18 cellular contexts compared by ENCODE assay signal in the genomic region with DNA sequence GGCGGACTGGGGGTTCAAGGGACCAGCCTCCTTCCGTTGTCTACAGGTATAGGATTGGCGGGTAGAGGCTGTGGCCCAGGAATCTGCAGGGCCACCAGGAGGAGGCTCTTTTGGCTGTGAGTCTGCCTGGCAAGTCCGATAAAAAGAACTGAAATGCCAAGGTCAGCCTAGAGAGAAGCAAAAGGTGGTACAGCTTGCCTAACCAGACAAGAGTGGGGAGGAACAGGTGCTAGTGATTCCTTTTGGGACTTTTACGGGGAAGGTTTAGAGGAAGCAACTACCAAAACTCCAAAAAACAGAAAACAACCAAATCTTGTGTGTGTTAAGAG. TPM values are rescaled to one million over a fixed set of nuclear protein-coding genes. Genes with fewer than 3 reads are reported as not detected.
DNase-seq lines count a peak whose midpoint lies in the region; ATAC-seq, FAIRE-seq and TF ChIP-seq lines count a peak whose summit lies in the region.
"Had no signal": no experiment of that assay in that cellular context is flagged by ENCODE, and none has a peak within 500 bp of the region (broad histone marks: within the 10 kb centered on the region; RNA-seq: fewer than 3 reads in every experiment).

No MANE protein-coding gene starts in this region.

- H3K4me3 ChIP-seq in BLaER1 (no peak overlapping the region), body of pancreas (no peak overlapping the region), pancreas (no peak overlapping the region), mucosa of descending colon (no peak overlapping the region)
- H3K4me3 ChIP-seq: BLaER1 treated with 17β-estradiol and CSF1 and Interleukin-3, amounts not matched to agents 10 nM and 100 nM; GM23248 had no signal

- H4K20me1 ChIP-seq in BLaER1: no peaks in the 10 kb centered on the region

- 18 to 43% methylated on average over 4 to 5 of the region's 5 CpGs for WGBS in body of pancreas, 2 donors
- 33 to 34% methylated on average over 5 of the region's 5 CpGs for WGBS in pancreas, 2 donors

- ATAC-seq in body of pancreas (peak; percentile 57), pancreas (peak; percentile 45 to 83 (median 67)), mucosa of descending colon (no peak)

- H3K4me1 ChIP-seq in BLaER1 (peaks cover 60% of the 10 kb centered on the region), body of pancreas (peaks cover 16% of the 10 kb centered on the region), pancreas (peaks cover 0 to 8% (median 0%) of the 10 kb centered on the region in 3 donors), mucosa of descending colon (ENCODE audit: low read depth) (peaks cover 21% of the 10 kb centered on the region)

- intact Hi-C loops in body of pancreas (cut with DNase I) (no loop called here), pancreas (cut with DNase I) (no loop called here), mucosa of descending colon (cut with DNase I, micrococcal nuclease) (no loop called here)

- no peak overlapping the region for H3K4me2 ChIP-seq in BLaER1
- H3K4me2 ChIP-seq: BLaER1 treated with 17β-estradiol and CSF1 and Interleukin-3, amounts not matched to agents 10 nM and 100 nM had no signal

- no peak for FAIRE-seq in pancreas (lab: Jason Lieb, UNC)
- FAIRE-seq: G401.6, GM12891 had no signal

- H3K27ac ChIP-seq in BLaER1 (peak overlapping the region; percentile 20; the same call in 1 of the 2 replicates), body of pancreas (peak overlapping the region in 2 of 4 donors; percentile 13 to 34), pancreas (peak overlapping the region in 1 of 4 donors; percentile 13)
- H3K27ac ChIP-seq: BLaER1 treated with 17β-estradiol and CSF1 and Interleukin-3, amounts not matched to agents 10 nM and 100 nM; GM23248 had no signal

- DNase-seq in body of pancreas (peak in 2 of 4 donors; percentile 35 to 42), pancreas (no peak), cortex of kidney (lab: John Stamatoyannopoulos, UW) (no peak), germinal center (ENCODE audit: low spot score) (no peak), mucosa of descending colon (no peak)
- DNase-seq: 8988T; AML-193; CD4-positive, CD25-positive, alpha-beta regulatory T cell; DMS79; EL; GM23248; H7 had no signal

- no peak for TF ChIP-seq POLR2A in body of pancreas (IDR thresholded peaks at IDR 0.05)

- H3K9ac ChIP-seq in BLaER1: no peak overlapping the region
- H3K9ac ChIP-seq: BLaER1 treated with 17β-estradiol and CSF1 and Interleukin-3, amounts not matched to agents 10 nM and 100 nM; GM23248 had no signal

- H3K36me3 ChIP-seq in BLaER1: no peaks in the 10 kb centered on the region
- no peaks in the 10 kb centered on the region for H3K36me3 ChIP-seq in body of pancreas (replicated peaks in 1 of 2; ENCODE audit: insufficient read depth in 1 of 2, low read depth in 2 of 2)
- H3K36me3 ChIP-seq in pancreas: peaks cover 0 to 1% (median 0%) of the 10 kb centered on the region in 3 donors
- H3K36me3 ChIP-seq in mucosa of descending colon (ENCODE audit: low read depth): no peaks in the 10 kb centered on the region

- H3K27me3 ChIP-seq in BLaER1: no peaks in the 10 kb centered on the region
- no peaks in the 10 kb centered on the region for H3K27me3 ChIP-seq in body of pancreas
- H3K27me3 ChIP-seq in pancreas: no peaks in the 10 kb centered on the region
- H3K27me3 ChIP-seq: BLaER1 treated with 17β-estradiol and CSF1 and Interleukin-3, amounts not matched to agents 10 nM and 100 nM had no signal

- TF ChIP-seq CTCF in body of pancreas (IDR thresholded peaks at IDR 0.05) (peak in 1 of 7 experiments; percentile 11), pancreas (IDR thresholded peaks at IDR 0.05) (no peak), mucosa of descending colon (IDR thresholded peaks at IDR 0.05) (no peak)

- H3K9me3 ChIP-seq in BLaER1 (peaks cover 5% of the 10 kb centered on the region; the same call in 1 of the 2 replicates), body of pancreas (no peaks in the 10 kb centered on the region), pancreas (no peaks in the 10 kb centered on the region), mucosa of descending colon (no peaks in the 10 kb centered on the region)

RNA-seq across cellular contexts. Expression of gene EVPL, which starts 5.6 kb away (rescaled TPM):
- total RNA-seq in body of pancreas (10 to 100 TPM in 1 of 2 donors, 1 to 10 TPM in 1; 4.9 to 13.0 TPM), pancreas (1 to 10 TPM; 1.3 to 3.5 (median 2.9) TPM), mucosa of descending colon (10 to 100 TPM; 13.3 to 22.6 (median 16.3) TPM)
- polyA plus RNA-seq in pancreas: 10 to 100 TPM in 1 of 2 donors, 1 to 10 TPM in 1; 6.5 to 14.6 TPM
- total RNA-seq: GM23248, H7 had no signal
- polyA plus RNA-seq: GM23248, IgD-negative memory B cell had no signal

RNA-seq across cellular contexts. Expression of gene CDK3, which starts 32.1 kb away (rescaled TPM):
- total RNA-seq in body of pancreas: 1 to 10 TPM; 3.4 to 4.9 TPM
- 1 to 10 TPM; 1.9 to 6.3 (median 3.0) TPM for total RNA-seq in pancreas
- 10 to 100 TPM; 32.2 to 34.7 TPM for polyA plus RNA-seq in pancreas
- total RNA-seq in mucosa of descending colon: 10 to 100 TPM in 2 of 3 donors, 1 to 10 TPM in 1; 7.9 to 16.8 (median 12.5) TPM

RNA-seq across cellular contexts. Expression of gene SRP68, which starts 39.6 kb away (rescaled TPM):
- total RNA-seq in body of pancreas (10 to 100 TPM; 26.2 to 27.7 TPM), pancreas (10 to 100 TPM; 42.4 to 74.6 (median 55.3) TPM), mucosa of descending colon (10 to 100 TPM; 47.3 to 86.6 (median 53.0) TPM)
- 10 to 100 TPM; 32.2 to 45.9 TPM for polyA plus RNA-seq in pancreas

RNA-seq across cellular contexts. Expression of gene GALR2, which starts 41.8 kb away (rescaled TPM):
- total RNA-seq in body of pancreas (under 1 TPM in 1 of 2 donors, not detected in 1; 0.52 TPM), pancreas (under 1 TPM in 2 of 6 donors, not detected in 4; 0.12 to 0.19 TPM), mucosa of descending colon (1 to 10 TPM in 1 of 3 donors, not detected in 2; 4.2 TPM)
- polyA plus RNA-seq in pancreas: under 1 TPM in 1 of 2 donors, not detected in 1; 0.11 TPM
- total RNA-seq: GM23248 had no signal

RNA-seq across cellular contexts. Expression of gene ZACN, which starts 46.2 kb away (rescaled TPM):
- not detected for total RNA-seq in body of pancreas
- total RNA-seq in pancreas: under 1 TPM in 1 of 6 donors, not detected in 5; 0.06 TPM
- 1 to 10 TPM; 3.4 to 4.2 TPM for polyA plus RNA-seq in pancreas
- total RNA-seq in mucosa of descending colon: 1 to 10 TPM in 1 of 3 donors, not detected in 2; 1.4 TPM
- total RNA-seq: GM23248, HT-29 had no signal
